Comparison of ENCODE assay signal across 9 cellular contexts in genomic region chr9:125521462-125522327, GRCh38.
DNase-seq lines count a peak whose midpoint lies in the region; ATAC-seq and TF ChIP-seq lines count a peak whose summit lies in the region.
"Had no signal": no experiment of that assay in that cellular context is flagged by ENCODE, and none has a peak within 500 bp of the region (broad histone marks: within the 10 kb centered on the region; RNA-seq: fewer than 3 reads in every experiment).

No MANE protein-coding gene starts in this region.

- H3K9me3 ChIP-seq in DOHH2 (ENCODE audit: control insufficient read depth, insufficient read depth, low read length) (no peaks in the 10 kb centered on the region), adipocyte (ENCODE audit: control insufficient read depth, low read length) (no peaks in the 10 kb centered on the region), mucosa of descending colon (no peaks in the 10 kb centered on the region), psoas muscle (no peaks in the 10 kb centered on the region)
- H3K9me3 ChIP-seq: pancreas had no signal

- peak; percentile 61 for ATAC-seq in mucosa of descending colon
- no peak for ATAC-seq in HG02763 (IDR thresholded peaks at IDR 0.05; ENCODE audit: unreplicated experiment)
- no peak for ATAC-seq in psoas muscle
- no peak for ATAC-seq in GM18511 (IDR thresholded peaks at IDR 0.05; ENCODE audit: unreplicated experiment)

- H3K36me3 ChIP-seq in DOHH2 (ENCODE audit: control insufficient read depth, low read length) (no peaks in the 10 kb centered on the region), adipocyte (ENCODE audit: control insufficient read depth, insufficient read depth, low read length, severe bottlenecking) (peaks cover 5% of the 10 kb centered on the region), mucosa of descending colon (ENCODE audit: low read depth) (no peaks in the 10 kb centered on the region), psoas muscle (ENCODE audit: insufficient read depth in 1 of 2, low read depth in 1 of 2) (no peaks in the 10 kb centered on the region)
- H3K36me3 ChIP-seq: pancreas had no signal

- H3K4me1 ChIP-seq in DOHH2 (ENCODE audit: control insufficient read depth, low read length) (peaks cover 16% of the 10 kb centered on the region), adipocyte (ENCODE audit: control insufficient read depth, insufficient read depth, low read length) (peaks cover 31% of the 10 kb centered on the region), mucosa of descending colon (ENCODE audit: low read depth) (no peaks in the 10 kb centered on the region), psoas muscle (no peaks in the 10 kb centered on the region)
- H3K4me1 ChIP-seq: pancreas had no signal

- H3K9ac ChIP-seq in adipocyte (ENCODE audit: low read length), result peak overlapping the region; percentile 47

- no peaks in the 10 kb centered on the region for H3F3A ChIP-seq in DOHH2 (ENCODE audit: control insufficient read depth, insufficient read depth)

- H3K79me2 ChIP-seq in DOHH2 (ENCODE audit: control insufficient read depth, low read length), result no peaks in the 10 kb centered on the region

- no peaks in the 10 kb centered on the region for H3K9me2 ChIP-seq in DOHH2 (replicated peaks; ENCODE audit: control insufficient read depth, low read length)

- H3K4me3 ChIP-seq in DOHH2 (ENCODE audit: low read length) (no peak overlapping the region), NB4 (ENCODE audit: low read depth, low read length) (no peak overlapping the region), adipocyte (ENCODE audit: low read length) (peak overlapping the region; percentile 34), mucosa of descending colon (no peak overlapping the region), psoas muscle (no peak overlapping the region)
- H3K4me3 ChIP-seq: pancreas had no signal

- no peaks in the 10 kb centered on the region for H3K27me3 ChIP-seq in DOHH2 (ENCODE audit: control insufficient read depth, low read length)
- H3K27me3 ChIP-seq in adipocyte (replicated peaks; ENCODE audit: control insufficient read depth, insufficient read depth, low read length), result no peaks in the 10 kb centered on the region
- H3K27me3 ChIP-seq in psoas muscle (ENCODE audit: insufficient read depth in 3 of 3, low read length in 2 of 3), result no peaks in the 10 kb centered on the region
- H3K27me3 ChIP-seq: pancreas had no signal

- no peak overlapping the region for H3K27ac ChIP-seq in DOHH2 (ENCODE audit: low read depth, low read length)
- H3K27ac ChIP-seq in psoas muscle, result no peak overlapping the region
- H3K27ac ChIP-seq: pancreas had no signal

- TF ChIP-seq CTCF in DOHH2 (IDR thresholded peaks at IDR 0.05; ENCODE audit: low read depth, low read length, poor library complexity, severe bottlenecking) (no peak), NB4 (IDR thresholded peaks at IDR 0.05; ENCODE audit: low read depth, low read length) (no peak), mucosa of descending colon (IDR thresholded peaks at IDR 0.05) (no peak), psoas muscle (IDR thresholded peaks at IDR 0.05) (no peak)

- 63 to 74% (median 73%) methylated on average over 3 of the region's 3 CpGs for WGBS in psoas muscle, 3 donors

- TF ChIP-seq POLR2A in NB4 (IDR thresholded peaks at IDR 0.05; ENCODE audit: extremely low read depth, insufficient read length), result no peak

- peak overlapping the region; percentile 37 for H3K4me2 ChIP-seq in DOHH2 (ENCODE audit: low read length)

- intact Hi-C loops in mucosa of descending colon (cut with DNase I, micrococcal nuclease), result no loop called here
- intact Hi-C loops in posterior vena cava (cut with DNase I), result no loop called here
- intact Hi-C loops in psoas muscle (cut with DNase I), result no loop called here

- no peaks in the 10 kb centered on the region for H4K20me1 ChIP-seq in DOHH2 (ENCODE audit: control insufficient read depth, insufficient read depth, low read depth, low read length)

- DNase-seq in NB4 (ENCODE audit: low read depth) (peak; percentile 55), adipocyte (ENCODE audit: low read depth) (peak; percentile 71), mucosa of descending colon (no peak), posterior vena cava (ENCODE audit: low spot score) (no peak), psoas muscle (no peak)
- DNase-seq: pancreas had no signal

Comparison
In these comparisons a context has a peak if more than half of its experiments do, and no peak if none do; other contexts are left out.
1. DNase-seq: peak in NB4 (single experiment) and adipocyte (single experiment); none in mucosa of descending colon (0 of 3), posterior vena cava (single experiment) and psoas muscle (0 of 2).